In genomic region chr1:8874230-8875201, GRCh38 we compare ENCODE assay signal across 1 cellular context.
TF ChIP-seq lines count a peak whose summit lies in the region.

No MANE protein-coding gene starts in this region.

TF ChIP-seq in WTC11, 78 proteins besides CTCF, POLR2A, EP300 and RAD21 (continued from another document):
- no peak for TF ChIP-seq PREB (CRISPR knock-in tag; IDR thresholded peaks at IDR 0.05; ENCODE audit: borderline replicate concordance)
